Comparison of ENCODE assay signal across 22 cellular contexts in genomic region chr12:116044181-116044580, GRCh38.
DNase-seq lines count a peak whose midpoint lies in the region; TF ChIP-seq lines count a peak whose summit lies in the region.
"Had no signal": no experiment of that assay in that cellular context is flagged by ENCODE, and none has a peak within 500 bp of the region (broad histone marks: within the 10 kb centered on the region; RNA-seq: fewer than 3 reads in every experiment).

No MANE protein-coding gene starts in this region.

- H3K4me3 ChIP-seq in KMS-11 (IDR thresholded peaks at IDR 0.05; ENCODE audit: insufficient read depth, low read depth, low read length): no peak overlapping the region
- H3K4me3 ChIP-seq in astrocyte of the cerebellum (ENCODE audit: low read depth, low read length): no peak overlapping the region
- no peak overlapping the region for H3K4me3 ChIP-seq in neural progenitor cell
- no peak overlapping the region for H3K4me3 ChIP-seq in OCI-LY7 (ENCODE audit: low read depth, low read length, poor library complexity, severe bottlenecking)
- H3K4me3 ChIP-seq: heart right ventricle, tibial artery had no signal

- POLR2A ChIA-PET in OCI-LY7 (lab: Charles Lee): interaction anchor here (1.0 to 1.1 kb wide), 2 partner anchors 9 to 112 kb away, joined by 4 read pairs; no protein-coding TSS in a partner anchor

- intact Hi-C loops in OCI-LY7 (cut with micrococcal nuclease; ENCODE audit: unreplicated experiment): no loop called here

- H3K9ac ChIP-seq in KMS-11 (no peak overlapping the region), neural progenitor cell (no peak overlapping the region)
- H3K9ac ChIP-seq: parathyroid adenoma had no signal

- peaks cover 9% of the 10 kb centered on the region for H3F3A ChIP-seq in neural progenitor cell (ENCODE audit: low read depth)

- CTCF ChIA-PET in OCI-LY7 (lab: Charles Lee; ENCODE audit: unreplicated experiment): no interaction called here

- no TSS peak for BruUV-seq in OCI-LY7 (replicated peaks; lab: Mats Ljungman, UMichigan)

- no peaks in the 10 kb centered on the region for H3K9me3 ChIP-seq in neural progenitor cell (ENCODE audit: low read depth)
- no peaks in the 10 kb centered on the region for H3K9me3 ChIP-seq in OCI-LY7 (ENCODE audit: low read length)
- H3K9me3 ChIP-seq: heart right ventricle, tibial artery had no signal

- in situ Hi-C loops in astrocyte of the cerebellum (cut with HindIII; ENCODE audit: low sequenced_read_pairs): no loop called here

- H3K27ac ChIP-seq in KMS-11 (no peak overlapping the region), neural progenitor cell (no peak overlapping the region), OCI-LY7 (ENCODE audit: low read depth, low read length, poor library complexity, severe bottlenecking) (no peak overlapping the region)
- H3K27ac ChIP-seq: heart right ventricle, parathyroid adenoma, tibial artery had no signal

- H4K20me1 ChIP-seq in KMS-11 (ENCODE audit: insufficient read depth): no peaks in the 10 kb centered on the region
- peaks cover 52% of the 10 kb centered on the region for H4K20me1 ChIP-seq in neural progenitor cell (ENCODE audit: low read depth)
- H4K20me1 ChIP-seq in OCI-LY7 (ENCODE audit: insufficient read depth, low read length): no peaks in the 10 kb centered on the region; the same call in 1 of the 2 replicates

- H3K4me1 Mint-ChIP-seq in neural progenitor cell: peaks cover 13% of the 10 kb centered on the region

- no peaks in the 10 kb centered on the region for H3K27me3 Mint-ChIP-seq in neural progenitor cell (ENCODE audit: insufficient read depth, low read depth)
- H3K27me3 Mint-ChIP-seq: effector memory CD8-positive, alpha-beta T cell; IgD-negative memory B cell; naive thymus-derived CD4-positive, alpha-beta T cell; T-helper 17 cell had no signal

- no peak overlapping the region for H3K4me3 Mint-ChIP-seq in neural progenitor cell
- H3K4me3 Mint-ChIP-seq: effector memory CD8-positive, alpha-beta T cell; HFFc6; IgD-negative memory B cell; naive thymus-derived CD4-positive, alpha-beta T cell; T-helper 17 cell had no signal

- no peak overlapping the region for H3K27ac Mint-ChIP-seq in neural progenitor cell
- H3K27ac Mint-ChIP-seq: effector memory CD8-positive, alpha-beta T cell; HFFc6 had no signal

- no peaks in the 10 kb centered on the region for H3K36me3 Mint-ChIP-seq in neural progenitor cell

- no peak for TF ChIP-seq CTCF in KMS-11 (conservative IDR thresholded peaks at IDR 0.05; ENCODE audit: low read depth, low read length)
- no peak for TF ChIP-seq CTCF in astrocyte of the cerebellum (IDR thresholded peaks at IDR 0.05; ENCODE audit: low read depth, low read length, missing control alignments)
- no peak for TF ChIP-seq CTCF in neural progenitor cell (IDR thresholded peaks at IDR 0.05)
- TF ChIP-seq CTCF in OCI-LY7 (conservative IDR thresholded peaks at IDR 0.05; ENCODE audit: low read length): no peak

- no peak overlapping the region for H2AFZ ChIP-seq in KMS-11 (ENCODE audit: low read depth)
- no peak overlapping the region for H2AFZ ChIP-seq in neural progenitor cell (replicated peaks)
- H2AFZ ChIP-seq in OCI-LY7 (ENCODE audit: low read length): no peak overlapping the region
- H2AFZ ChIP-seq: parathyroid adenoma had no signal

- H3K4me1 ChIP-seq in KMS-11 (ENCODE audit: low read depth, poor library complexity, severe bottlenecking) (peaks cover 54% of the 10 kb centered on the region), neural progenitor cell (peaks cover 21% of the 10 kb centered on the region), OCI-LY7 (ENCODE audit: insufficient read depth, low read length, poor library complexity, severe bottlenecking) (no peaks in the 10 kb centered on the region)

- no peaks in the 10 kb centered on the region for H3K9me3 Mint-ChIP-seq in neural progenitor cell
- H3K9me3 Mint-ChIP-seq: effector memory CD8-positive, alpha-beta T cell; HFFc6; IgD-negative memory B cell had no signal

- H3K4me2 ChIP-seq in KMS-11: 0 out of 2 replicates have a peak overlapping the region, but pooled peaks have one; percentile 7
- H3K4me2 ChIP-seq in neural progenitor cell: peak overlapping the region; percentile 10
- no peak overlapping the region for H3K4me2 ChIP-seq in OCI-LY7 (ENCODE audit: low read length)

- peak; percentile 27 for DNase-seq in astrocyte of the cerebellum (ENCODE audit: low read depth)
- DNase-seq in fibroblast of peridontal ligament (ENCODE audit: extremely low read depth): peak; percentile 41
- no peak for DNase-seq in neural progenitor cell (ENCODE audit: low spot score)
- DNase-seq in NCI-H2227 treated with DMSO at 0.1 percent for 48 hours (lab: John Stamatoyannopoulos, UW): no peak
- DNase-seq in HK-2 (ENCODE audit: unreplicated experiment): no peak
- no peak for DNase-seq in OCI-LY7 (ENCODE audit: low spot score)
- DNase-seq in kidney tubule cell (ENCODE audit: low spot score): no peak
- DNase-seq: activated gamma-delta T cell treated with Interleukin-2 at 50 U/mL for 16 hours; amygdala; effector memory CD8-positive, alpha-beta T cell; heart right ventricle; HFFc6; mammary epithelial cell; MM.1S; naive thymus-derived CD4-positive, alpha-beta T cell; NCI-H2171; stimulated activated naive CD8-positive, alpha-beta T cell treated with anti-CD3 and anti-CD28 coated beads, Interleukin-15, Interleukin-2, amounts not matched to agents 100 U/mL and 50 U/mL, for 24 hours; T-helper 17 cell; tibial artery had no signal

- no peaks in the 10 kb centered on the region for H3K27me3 ChIP-seq in KMS-11 (ENCODE audit: insufficient read depth, low read depth)
- no peaks in the 10 kb centered on the region for H3K27me3 ChIP-seq in neural progenitor cell
- H3K27me3 ChIP-seq: heart right ventricle, tibial artery had no signal

- peaks cover 13% of the 10 kb centered on the region; the same call in 1 of the 2 replicates for H3K79me2 ChIP-seq in KMS-11 (ENCODE audit: insufficient read depth, low read depth)
- H3K79me2 ChIP-seq in neural progenitor cell (ENCODE audit: low read depth): peaks cover 90% of the 10 kb centered on the region
- H3K79me2 ChIP-seq in OCI-LY7 (ENCODE audit: insufficient read depth, low read depth, low read length): no peaks in the 10 kb centered on the region

- H3K36me3 ChIP-seq in KMS-11 (ENCODE audit: insufficient read depth) (no peaks in the 10 kb centered on the region), neural progenitor cell (peaks cover 6% of the 10 kb centered on the region), OCI-LY7 (ENCODE audit: insufficient read depth, low read length) (no peaks in the 10 kb centered on the region)
- H3K36me3 ChIP-seq: heart right ventricle, tibial artery had no signal

- no peaks in the 10 kb centered on the region for H3K9me2 ChIP-seq in OCI-LY7 (ENCODE audit: insufficient read depth, low read length)

Comparison
In these comparisons a context has a peak if more than half of its experiments do, and no peak if none do; other contexts are left out.
1. DNase-seq: peak in astrocyte of the cerebellum (single experiment) and fibroblast of peridontal ligament (single experiment); none in neural progenitor cell (single experiment), NCI-H2227 treated with DMSO at 0.1 percent for 48 hours (single experiment), HK-2 (single experiment), OCI-LY7 (single experiment) and kidney tubule cell (single experiment).